23 cellular contexts compared by ENCODE assay signal in genomic region chr16:53967172-53967571, GRCh38.
A peak's percentile ranks its signal among the peaks of the same experiment; 100 is the strongest.
DNase-seq lines count a peak whose midpoint lies in the region; TF ChIP-seq lines count a peak whose summit lies in the region.
"Had no signal": no experiment of that assay in that cellular context is flagged by ENCODE, and none has a peak within 500 bp of the region (broad histone marks: within the 10 kb centered on the region; RNA-seq: fewer than 3 reads in every experiment).

No MANE protein-coding gene starts in this region.

- no peak for TF ChIP-seq CTCF in brain (conservative IDR thresholded peaks at IDR 0.05)
- no peak for TF ChIP-seq CTCF in left ventricle myocardium inferior (IDR thresholded peaks at IDR 0.05; ENCODE audit: borderline replicate concordance)

- peak overlapping the region; percentile 45 for H3K27ac ChIP-seq in left ventricle myocardium inferior (replicated peaks)
- H3K27ac ChIP-seq in CD8-positive, alpha-beta memory T cell (ENCODE audit: low read depth, low read length): no peak overlapping the region
- H3K27ac ChIP-seq: lower lobe of right lung, thoracic aorta, uterus had no signal

- H3K27me3 ChIP-seq in left ventricle myocardium inferior (ENCODE audit: low read depth): no peaks in the 10 kb centered on the region
- H3K27me3 ChIP-seq in CD8-positive, alpha-beta memory T cell (ENCODE audit: insufficient read depth, low read length, poor library complexity, severe bottlenecking): no peaks in the 10 kb centered on the region
- H3K27me3 ChIP-seq: uterus had no signal

- DNase-seq in NCI-H446 (lab: John Stamatoyannopoulos, UW) (peak; percentile 50 to 81), left ventricle myocardium inferior (no peak), putamen (ENCODE audit: low spot score) (peak; percentile 35), GM19240 (ENCODE audit: insufficient read length, low spot score) (no peak), AG20443 (ENCODE audit: low spot score) (no peak)
- DNase-seq in CD8-positive, alpha-beta memory T cell: no peak
- DNase-seq: activated CD4-positive, CD25-positive, alpha-beta regulatory T cell treated with anti-CD3 and anti-CD28 coated beads, Interleukin-2, amount 50 U/mL, for 72 hours; activated CD8-positive, alpha-beta T cell treated with anti-CD3 and anti-CD28 coated beads for 36 hours; CD4-positive, alpha-beta memory T cell; Karpas-422; kidney; lower lobe of right lung; MV-4-11; NCI-H1436 treated with DMSO at 0.1 percent for 48 hours; NCI-H526 treated with DMSO at 0.1 percent for 48 hours; stimulated activated CD4-positive, alpha-beta T cell treated with anti-CD3 and anti-CD28 coated beads, Interleukin-15, amount 100 ng/mL, for 24 hours; stimulated activated naive CD4-positive, alpha-beta T cell; uterus had no signal

- CTCF ChIA-PET in CD8-positive, alpha-beta memory T cell (lab: Charles Lee): no interaction called here

- H3K4me3 ChIP-seq in left ventricle myocardium inferior: no peak overlapping the region
- H3K4me3 ChIP-seq in CD8-positive, alpha-beta memory T cell (ENCODE audit: low read length): no peak overlapping the region
- H3K4me3 ChIP-seq: lower lobe of right lung, thoracic aorta, uterus had no signal

- H3K9me3 ChIP-seq in left ventricle myocardium inferior (replicated peaks): no peaks in the 10 kb centered on the region
- no peaks in the 10 kb centered on the region for H3K9me3 ChIP-seq in CD8-positive, alpha-beta memory T cell (ENCODE audit: low read length)
- H3K9me3 ChIP-seq: lower lobe of right lung, thoracic aorta, uterus had no signal

- peak overlapping the region; percentile 31 to 88 (median 51) for H3K27ac Mint-ChIP-seq in brain
- no peak overlapping the region for H3K27ac Mint-ChIP-seq in CD8-positive, alpha-beta memory T cell
- H3K27ac Mint-ChIP-seq: activated CD8-positive, alpha-beta T cell treated with anti-CD3 and anti-CD28 coated beads for 36 hours; activated T-helper 17 cell treated with anti-CD3 and anti-CD28 coated beads, Interleukin-2, amount 50 U/mL, for 72 hours; CD4-positive, alpha-beta memory T cell had no signal

- peaks cover 12% of the 10 kb centered on the region for H3K36me3 Mint-ChIP-seq in brain
- peaks cover 0 to 5% (median 0%) of the 10 kb centered on the region in 3 donors for H3K36me3 Mint-ChIP-seq in CD8-positive, alpha-beta memory T cell

- intact Hi-C loops in left ventricle myocardium inferior (cut with micrococcal nuclease): no loop called here

- no peaks in the 10 kb centered on the region for H3K9me3 Mint-ChIP-seq in brain
- H3K9me3 Mint-ChIP-seq in CD8-positive, alpha-beta memory T cell: no peaks in the 10 kb centered on the region
- H3K9me3 Mint-ChIP-seq: activated CD8-positive, alpha-beta T cell treated with anti-CD3 and anti-CD28 coated beads for 36 hours; activated naive CD4-positive, alpha-beta T cell treated with anti-CD3 and anti-CD28 coated beads, Interleukin-2, amount 50 U/mL, for 72 hours; activated T-helper 17 cell treated with anti-CD3 and anti-CD28 coated beads, Interleukin-2, amount 50 U/mL, for 72 hours; CD4-positive, alpha-beta memory T cell; neural crest cell had no signal

- peaks cover 48% of the 10 kb centered on the region for H3K4me1 Mint-ChIP-seq in brain
- H3K4me1 Mint-ChIP-seq in CD8-positive, alpha-beta memory T cell: no peaks in the 10 kb centered on the region
- H3K4me1 Mint-ChIP-seq: activated T-helper 17 cell treated with anti-CD3 and anti-CD28 coated beads, Interleukin-2, amount 50 U/mL, for 72 hours had no signal

- peaks cover 31% of the 10 kb centered on the region for H3K4me1 ChIP-seq in left ventricle myocardium inferior
- no peaks in the 10 kb centered on the region for H3K4me1 ChIP-seq in CD8-positive, alpha-beta memory T cell (ENCODE audit: insufficient read depth, low read length)
- H3K4me1 ChIP-seq: lower lobe of right lung, uterus had no signal

- POLR2A ChIA-PET in CD8-positive, alpha-beta memory T cell (lab: Charles Lee): no interaction called here

- no peaks in the 10 kb centered on the region for H3K36me3 ChIP-seq in left ventricle myocardium inferior
- no peaks in the 10 kb centered on the region for H3K36me3 ChIP-seq in CD8-positive, alpha-beta memory T cell (ENCODE audit: insufficient read depth, low read length)
- H3K36me3 ChIP-seq: lower lobe of right lung, thoracic aorta, uterus had no signal

- peak overlapping the region in 4 of 5 experiments; percentile 15 to 70 (median 33) for H3K4me3 Mint-ChIP-seq in brain
- no peak overlapping the region for H3K4me3 Mint-ChIP-seq in CD8-positive, alpha-beta memory T cell
- H3K4me3 Mint-ChIP-seq: activated CD8-positive, alpha-beta T cell treated with anti-CD3 and anti-CD28 coated beads for 36 hours; activated T-helper 17 cell treated with anti-CD3 and anti-CD28 coated beads, Interleukin-2, amount 50 U/mL, for 72 hours; CD4-positive, alpha-beta memory T cell; neural crest cell had no signal

- no peaks in the 10 kb centered on the region for H3K27me3 Mint-ChIP-seq in brain
- no peaks in the 10 kb centered on the region for H3K27me3 Mint-ChIP-seq in CD8-positive, alpha-beta memory T cell
- H3K27me3 Mint-ChIP-seq: activated CD8-positive, alpha-beta T cell treated with anti-CD3 and anti-CD28 coated beads for 36 hours; activated T-helper 17 cell treated with anti-CD3 and anti-CD28 coated beads, Interleukin-2, amount 50 U/mL, for 72 hours; CD4-positive, alpha-beta memory T cell had no signal

Comparison
In these comparisons a context has a peak if more than half of its experiments do, and no peak if none do; other contexts are left out.
1. DNase-seq: peak in NCI-H446 (2 of 2) and putamen (single experiment); none in left ventricle myocardium inferior (single experiment), GM19240 (single experiment), CD8-positive, alpha-beta memory T cell (0 of 5) and AG20443 (single experiment).
2. H3K27ac Mint-ChIP-seq: peak in brain (5 of 5); none in CD8-positive, alpha-beta memory T cell (0 of 8).
3. H3K4me3 Mint-ChIP-seq: peak in brain (4 of 5); none in CD8-positive, alpha-beta memory T cell (0 of 7).